Comparison of ENCODE assay signal across 10 cellular contexts in the genomic region with DNA sequence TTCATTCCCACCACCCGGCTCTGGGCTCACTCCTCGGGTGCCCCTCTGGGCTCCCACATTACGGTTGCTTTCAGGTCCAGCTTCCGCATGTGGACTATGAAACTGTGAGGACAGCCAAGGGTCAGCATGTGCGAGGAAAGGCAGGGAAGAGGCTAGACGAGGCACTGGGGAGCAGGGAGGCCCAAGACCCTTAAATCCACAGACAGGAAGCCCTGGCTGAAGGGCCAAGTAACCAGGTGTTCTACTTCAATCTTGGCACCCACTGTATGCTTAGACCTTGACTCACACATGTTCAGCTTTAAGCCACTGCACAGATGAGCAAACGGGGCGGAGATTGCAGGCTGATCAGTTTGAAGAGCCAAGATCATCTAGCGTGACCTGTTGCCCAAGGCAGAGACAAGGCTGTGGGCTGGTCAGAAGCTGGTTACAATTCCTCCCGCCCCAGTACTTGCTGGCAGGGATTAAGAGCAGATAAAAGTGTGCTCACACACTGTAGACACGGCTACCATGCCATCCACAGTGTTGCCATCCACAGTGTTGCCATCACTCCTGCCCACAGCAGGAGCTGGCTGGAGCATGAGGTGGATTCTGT. TPM values are rescaled to one million over a fixed set of nuclear protein-coding genes. Genes with fewer than 3 reads are reported as not detected.
A peak's percentile ranks its signal among the peaks of the same experiment; 100 is the strongest.
DNase-seq lines count a peak whose midpoint lies in the region; ATAC-seq and TF ChIP-seq lines count a peak whose summit lies in the region.
"Had no signal": no experiment of that assay in that cellular context is flagged by ENCODE, and none has a peak within 500 bp of the region (broad histone marks: within the 10 kb centered on the region; RNA-seq: fewer than 3 reads in every experiment).

A gene (plus strand): TSS at position 393 of the 592 bp plus-strand sequence. CDS start 184 bp downstream, at position 577.

- no peaks in the 10 kb centered on the region for H3K36me3 ChIP-seq in left ventricle myocardium inferior

- no peak for TF ChIP-seq CTCF in activated CD8-positive, alpha-beta T cell treated with anti-CD3 and anti-CD28 coated beads for 36 hours (IDR thresholded peaks at IDR 0.05)
- TF ChIP-seq CTCF in left ventricle myocardium inferior (IDR thresholded peaks at IDR 0.05; ENCODE audit: borderline replicate concordance) = no peak

- peak within 1 kb of the TSS; percentile 1 for H3K4me3 Mint-ChIP-seq in activated CD4-positive, alpha-beta T cell treated with anti-CD3 and anti-CD28 coated beads for 36 hours
- no peak within 1 kb of the TSS for H3K4me3 Mint-ChIP-seq in activated CD8-positive, alpha-beta T cell treated with anti-CD3 and anti-CD28 coated beads for 36 hours
- H3K4me3 Mint-ChIP-seq: B cell had no signal

- H3K9me3 ChIP-seq in left ventricle myocardium inferior (replicated peaks) = no peaks in the 10 kb centered on the region

- peak; percentile 47 for DNase-seq in activated CD4-positive, alpha-beta T cell treated with anti-CD3 and anti-CD28 coated beads for 36 hours
- no peak for DNase-seq in activated CD4-positive, alpha-beta T cell treated with anti-CD3 and anti-CD28 coated beads for 1 hour
- DNase-seq in activated CD8-positive, alpha-beta T cell treated with anti-CD3 and anti-CD28 coated beads for 36 hours = peak; percentile 32
- DNase-seq in left ventricle myocardium inferior = no peak
- DNase-seq in stimulated activated CD8-positive, alpha-beta memory T cell treated with anti-CD3 and anti-CD28 coated beads, Interleukin-4, amount 100 ng/mL, for 48 hours = peak; percentile 58
- DNase-seq in NCI-H2171 treated with DMSO at 0.1 percent for 48 hours (lab: John Stamatoyannopoulos, UW) = no peak
- DNase-seq in NCI-H1694 (lab: John Stamatoyannopoulos, UW) = no peak

- no peaks in the 10 kb centered on the region for H3K27me3 Mint-ChIP-seq in activated CD4-positive, alpha-beta T cell treated with anti-CD3 and anti-CD28 coated beads for 36 hours
- no peaks in the 10 kb centered on the region for H3K27me3 Mint-ChIP-seq in activated CD8-positive, alpha-beta T cell treated with anti-CD3 and anti-CD28 coated beads for 36 hours

- POLR2A ChIA-PET in activated CD4-positive, alpha-beta T cell treated with anti-CD3 and anti-CD28 coated beads for 36 hours (lab: Charles Lee) = no interaction called here
- POLR2A ChIA-PET in activated CD8-positive, alpha-beta T cell treated with anti-CD3 and anti-CD28 coated beads for 36 hours (lab: Charles Lee) = no interaction called here

- CTCF ChIA-PET in activated CD4-positive, alpha-beta T cell treated with anti-CD3 and anti-CD28 coated beads for 36 hours (lab: Charles Lee) = interaction anchor here (0.8 kb wide), 1 partner anchor 25 kb away, joined by 4 read pairs; no protein-coding TSS in a partner anchor
- CTCF ChIA-PET in activated CD8-positive, alpha-beta T cell treated with anti-CD3 and anti-CD28 coated beads for 36 hours (lab: Charles Lee) = interaction anchor here (0.9 to 1.5 kb wide), 4 partner anchors 10 to 167 kb away, joined by 3 to 6 read pairs (median 3); no protein-coding TSS in a partner anchor

- no peak within 1 kb of the TSS for H3K4me3 ChIP-seq in left ventricle myocardium inferior
- H3K4me3 ChIP-seq: SK-N-MC had no signal

- intact Hi-C loops in activated CD4-positive, alpha-beta T cell treated with anti-CD3 and anti-CD28 coated beads for 36 hours (cut with DNase I, micrococcal nuclease) = loop anchor here in 1 of 2 experiments (5.0 kb wide), 1 partner anchor 324 kb away; no protein-coding TSS in a partner anchor
- intact Hi-C loops in activated CD8-positive, alpha-beta T cell treated with anti-CD3 and anti-CD28 coated beads for 36 hours (cut with micrococcal nuclease) = no loop called here
- intact Hi-C loops in left ventricle myocardium inferior (cut with micrococcal nuclease) = no loop called here

- no peak for ATAC-seq in activated CD4-positive, alpha-beta T cell treated with anti-CD3 and anti-CD28 coated beads for 36 hours
- ATAC-seq in activated CD8-positive, alpha-beta T cell treated with anti-CD3 and anti-CD28 coated beads for 36 hours = no peak
- ATAC-seq in GM21737 (IDR thresholded peaks at IDR 0.05; ENCODE audit: unreplicated experiment) = no peak

- peaks cover 30% of the 10 kb centered on the region for H3K4me1 Mint-ChIP-seq in activated CD4-positive, alpha-beta T cell treated with anti-CD3 and anti-CD28 coated beads for 36 hours
- peaks cover 35% of the 10 kb centered on the region for H3K4me1 Mint-ChIP-seq in activated CD8-positive, alpha-beta T cell treated with anti-CD3 and anti-CD28 coated beads for 36 hours (ENCODE audit: low read depth)
- H3K4me1 Mint-ChIP-seq: B cell had no signal

- H3K4me1 ChIP-seq in left ventricle myocardium inferior = no peaks in the 10 kb centered on the region

- H3K36me3 Mint-ChIP-seq in activated CD4-positive, alpha-beta T cell treated with anti-CD3 and anti-CD28 coated beads for 36 hours (ENCODE audit: low read depth) = no peaks in the 10 kb centered on the region
- H3K36me3 Mint-ChIP-seq in activated CD8-positive, alpha-beta T cell treated with anti-CD3 and anti-CD28 coated beads for 36 hours (ENCODE audit: low read depth) = peaks cover 5% of the 10 kb centered on the region

- no peak within 1 kb of the TSS for H3K27ac ChIP-seq in left ventricle myocardium inferior (replicated peaks)
- H3K27ac ChIP-seq: SK-N-MC had no signal

- H3K27me3 ChIP-seq in left ventricle myocardium inferior (ENCODE audit: low read depth) = no peaks in the 10 kb centered on the region

- no peaks in the 10 kb centered on the region for H3K9me3 Mint-ChIP-seq in activated CD4-positive, alpha-beta T cell treated with anti-CD3 and anti-CD28 coated beads for 36 hours (ENCODE audit: low read depth)
- no peaks in the 10 kb centered on the region for H3K9me3 Mint-ChIP-seq in activated CD8-positive, alpha-beta T cell treated with anti-CD3 and anti-CD28 coated beads for 36 hours

- peak within 1 kb of the TSS; percentile 75 for H3K27ac Mint-ChIP-seq in activated CD4-positive, alpha-beta T cell treated with anti-CD3 and anti-CD28 coated beads for 36 hours
- H3K27ac Mint-ChIP-seq in activated CD8-positive, alpha-beta T cell treated with anti-CD3 and anti-CD28 coated beads for 36 hours = peak within 1 kb of the TSS; percentile 73
- H3K27ac Mint-ChIP-seq: B cell had no signal

RNA-seq across cellular contexts. Expression of the gene that starts here (rescaled TPM):
- 10 to 100 TPM; 13.5 to 15.7 TPM for total RNA-seq in activated CD4-positive, alpha-beta T cell treated with anti-CD3 and anti-CD28 coated beads for 36 hours
- total RNA-seq in activated CD8-positive, alpha-beta T cell treated with anti-CD3 and anti-CD28 coated beads for 36 hours = 1 to 10 TPM; 4.5 to 5.9 TPM
- total RNA-seq in left ventricle myocardium inferior = 11.0 TPM

Comparison
In these comparisons a context has a peak if more than half of its experiments do, and no peak if none do; other contexts are left out.
1. DNase-seq: peak in activated CD4-positive, alpha-beta T cell treated with anti-CD3 and anti-CD28 coated beads for 36 hours (single experiment), activated CD8-positive, alpha-beta T cell treated with anti-CD3 and anti-CD28 coated beads for 36 hours (single experiment) and stimulated activated CD8-positive, alpha-beta memory T cell treated with anti-CD3 and anti-CD28 coated beads, Interleukin-4, amount 100 ng/mL, for 48 hours (single experiment); none in activated CD4-positive, alpha-beta T cell treated with anti-CD3 and anti-CD28 coated beads for 1 hour (single experiment), left ventricle myocardium inferior (single experiment), NCI-H2171 treated with DMSO at 0.1 percent for 48 hours (single experiment) and NCI-H1694 (single experiment).